28 cellular contexts compared by ENCODE assay signal in the genomic region with DNA sequence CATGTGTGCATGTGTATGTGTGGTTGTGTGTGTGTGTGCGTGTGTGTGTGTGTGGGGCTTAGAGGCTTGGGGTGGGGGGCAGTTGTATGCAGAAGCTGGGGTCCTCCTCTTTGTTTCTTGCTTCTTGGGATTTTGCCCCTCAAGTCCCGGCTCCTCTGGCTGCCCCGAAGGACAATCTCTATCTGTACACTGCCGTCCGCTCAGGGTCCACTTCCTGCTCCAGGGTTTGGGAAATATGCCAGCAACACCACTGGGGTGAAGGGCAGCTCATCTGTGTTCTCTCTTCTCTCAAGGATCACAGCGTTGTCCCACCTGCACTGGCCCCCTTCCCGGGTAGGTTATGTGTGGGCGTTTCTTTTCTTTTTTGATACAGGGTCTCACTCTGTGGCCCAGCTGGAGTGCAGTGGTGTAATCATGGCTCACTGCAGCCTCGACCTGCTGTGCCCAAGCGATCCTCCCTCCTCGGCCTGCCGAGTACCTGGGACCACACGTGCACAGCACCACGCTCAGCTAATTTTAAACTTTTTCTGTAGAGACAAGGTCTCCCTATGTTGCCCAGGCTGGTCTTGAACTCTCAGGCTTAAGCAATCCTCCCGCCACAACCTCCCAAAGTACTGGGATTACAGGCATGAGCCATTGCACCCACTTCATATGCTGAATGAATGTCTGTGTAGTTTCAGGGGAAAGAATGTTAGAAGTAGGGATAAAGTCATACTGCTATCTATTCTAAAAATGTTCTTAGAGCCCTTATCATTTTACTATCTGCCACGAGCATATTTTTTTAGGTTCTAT.
"Had no signal": no experiment of that assay in that cellular context is flagged by ENCODE, and none has a peak within 500 bp of the region (broad histone marks: within the 10 kb centered on the region; RNA-seq: fewer than 3 reads in every experiment).

No MANE protein-coding gene starts in this region.

- H3K36me3 Mint-ChIP-seq: activated CD8-positive, alpha-beta memory T cell treated with anti-CD3 and anti-CD28 coated beads, Interleukin-2, amount 10 ng/mL, durations not matched to agents 7 days and 5 days; activated naive CD8-positive, alpha-beta T cell; naive thymus-derived CD8-positive, alpha-beta T cell had no signal

- H3K36me3 ChIP-seq: colonic mucosa, gastrocnemius medialis, neutrophil, ovary, prostate gland had no signal

- H3K9me3 Mint-ChIP-seq: activated CD4-positive, alpha-beta memory T cell treated with anti-CD3 and anti-CD28 coated beads, Interleukin-2, amount 10 ng/mL, durations not matched to agents 7 days and 5 days; activated CD4-positive, alpha-beta T cell treated with anti-CD3 and anti-CD28 coated beads, Interleukin-2, amount 10 ng/mL, durations not matched to agents 24 days and 14 days; naive thymus-derived CD8-positive, alpha-beta T cell had no signal

- H3K27ac Mint-ChIP-seq: activated CD4-positive, alpha-beta memory T cell treated with anti-CD3 and anti-CD28 coated beads, Interleukin-2, amount 10 ng/mL, durations not matched to agents 7 days and 5 days; activated CD4-positive, alpha-beta T cell treated with anti-CD3 and anti-CD28 coated beads, Interleukin-2, amount 10 ng/mL, durations not matched to agents 24 days and 14 days; activated CD8-positive, alpha-beta memory T cell treated with anti-CD3 and anti-CD28 coated beads, Interleukin-2, amount 10 ng/mL, durations not matched to agents 7 days and 5 days; activated naive CD8-positive, alpha-beta T cell; T-helper 17 cell had no signal

- ATAC-seq: activated CD8-positive, alpha-beta memory T cell treated with anti-CD3 and anti-CD28 coated beads, Interleukin-2, amount 10 ng/mL, durations not matched to agents 7 days and 5 days; body of pancreas; heart left ventricle; left lobe of liver; lower lobe of right lung; naive thymus-derived CD8-positive, alpha-beta T cell; T-helper 17 cell had no signal

- H3K4me3 ChIP-seq: body of pancreas, colonic mucosa, gastrocnemius medialis, heart left ventricle, lower lobe of right lung, ovary, prostate gland, tibial nerve had no signal

- H3K4me1 ChIP-seq: body of pancreas, colonic mucosa, lower lobe of right lung, prostate gland, tibial nerve had no signal

- H3K9me3 ChIP-seq: body of pancreas, colonic mucosa, gastrocnemius medialis, heart left ventricle, lower lobe of right lung, neutrophil, ovary, prostate gland, tibial nerve had no signal

- H3K27me3 ChIP-seq: body of pancreas, colonic mucosa, gastrocnemius medialis, heart left ventricle, ovary, tibial nerve had no signal

- H3K27me3 Mint-ChIP-seq: activated naive CD8-positive, alpha-beta T cell; naive thymus-derived CD8-positive, alpha-beta T cell; T-helper 17 cell had no signal

- DNase-seq: activated CD4-positive, alpha-beta memory T cell treated with anti-CD3 and anti-CD28 coated beads, Interleukin-2, amount 10 ng/mL, durations not matched to agents 7 days and 5 days; activated CD4-positive, alpha-beta T cell treated with anti-CD3 and anti-CD28 coated beads, Interleukin-2, amount 10 ng/mL, durations not matched to agents 24 days and 14 days; activated CD4-positive, CD25-positive, alpha-beta regulatory T cell treated with anti-CD3 and anti-CD28 coated beads, Interleukin-2, amount 50 U/mL, for 72 hours; activated CD8-positive, alpha-beta memory T cell treated with anti-CD3 and anti-CD28 coated beads, Interleukin-2, amount 10 ng/mL, durations not matched to agents 7 days and 5 days; activated naive CD4-positive, alpha-beta T cell; activated T-cell treated with anti-CD3 and anti-CD28 coated beads, Interleukin-2, amount 50 U/mL, for 48 hours; aorta; body of pancreas; colonic mucosa; effector CD8-positive, alpha-beta T cell; erythroblast; kidney glomerular epithelial cell; lower lobe of right lung; mesenchymal stem cell; naive thymus-derived CD8-positive, alpha-beta T cell; retina; stimulated activated naive CD4-positive, alpha-beta T cell; T-helper 17 cell; T1000 had no signal

- FAIRE-seq: endometrium had no signal

- H3K4me1 Mint-ChIP-seq: activated CD4-positive, alpha-beta memory T cell treated with anti-CD3 and anti-CD28 coated beads, Interleukin-2, amount 10 ng/mL, durations not matched to agents 7 days and 5 days; activated CD4-positive, alpha-beta T cell treated with anti-CD3 and anti-CD28 coated beads, Interleukin-2, amount 10 ng/mL, durations not matched to agents 24 days and 14 days; activated CD8-positive, alpha-beta memory T cell treated with anti-CD3 and anti-CD28 coated beads, Interleukin-2, amount 10 ng/mL, durations not matched to agents 7 days and 5 days; naive thymus-derived CD8-positive, alpha-beta T cell; T-helper 17 cell had no signal

- H3K27ac ChIP-seq: body of pancreas, colonic mucosa, gastrocnemius medialis, heart left ventricle, lower lobe of right lung, neutrophil, ovary, prostate gland, tibial nerve had no signal

- H3K4me3 Mint-ChIP-seq: activated CD4-positive, alpha-beta memory T cell treated with anti-CD3 and anti-CD28 coated beads, Interleukin-2, amount 10 ng/mL, durations not matched to agents 7 days and 5 days; activated CD4-positive, alpha-beta T cell treated with anti-CD3 and anti-CD28 coated beads, Interleukin-2, amount 10 ng/mL, durations not matched to agents 24 days and 14 days; activated CD8-positive, alpha-beta memory T cell treated with anti-CD3 and anti-CD28 coated beads, Interleukin-2, amount 10 ng/mL, durations not matched to agents 7 days and 5 days; activated naive CD8-positive, alpha-beta T cell; naive thymus-derived CD8-positive, alpha-beta T cell; T-helper 17 cell had no signal
